Comparison of ENCODE assay signal across 10 cellular contexts in the genomic region with DNA sequence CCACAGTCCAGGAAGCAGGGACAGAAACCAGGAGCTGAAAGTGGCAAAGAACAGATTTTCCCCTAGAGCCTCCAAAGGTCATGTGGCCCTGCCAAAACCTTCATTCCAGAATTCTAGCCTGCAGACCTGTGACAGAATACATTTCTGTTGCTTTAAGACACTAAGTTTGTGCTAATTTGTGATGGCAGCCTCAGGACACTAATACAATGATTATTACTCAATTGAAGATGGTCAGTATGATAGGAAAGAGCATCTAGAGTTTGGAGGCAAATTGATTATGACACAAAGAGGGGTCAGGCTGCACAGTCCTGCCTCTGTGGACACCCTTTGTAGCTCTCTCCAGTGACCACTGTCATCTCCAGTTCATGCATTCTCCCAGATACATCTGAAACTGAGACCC.
"Had no signal": no experiment of that assay in that cellular context is flagged by ENCODE, and none has a peak within 500 bp of the region (broad histone marks: within the 10 kb centered on the region; RNA-seq: fewer than 3 reads in every experiment).

No MANE protein-coding gene starts in this region.

- H3K36me3 ChIP-seq: HAP-1 had no signal

- H3K9ac ChIP-seq: GM23248 had no signal

- H3K4me3 Mint-ChIP-seq: GM23338, H9, HFFc6 had no signal

- FAIRE-seq: H1, H54 had no signal

- H3K4me3 ChIP-seq: GM23248, GM23338, HAP-1 had no signal

- H3K27ac ChIP-seq: GM23248 had no signal

- H2AFZ ChIP-seq: GM23248 had no signal

- H3K27ac Mint-ChIP-seq: GM23338, H9, HFFc6 had no signal

- H3K4me2 ChIP-seq: GM23338 had no signal

- H3K9me3 Mint-ChIP-seq: GM23338, HFFc6 had no signal

- DNase-seq: GM23248, GOT3, H7, H9, HCEC 1CT, HFFc6 had no signal

- H3K9me3 ChIP-seq: HAP-1 had no signal

- H3K4me1 ChIP-seq: HAP-1 had no signal

- H3K4me1 Mint-ChIP-seq: GM23338, H9 had no signal
